8 cellular contexts compared by ENCODE assay signal in the genomic region with DNA sequence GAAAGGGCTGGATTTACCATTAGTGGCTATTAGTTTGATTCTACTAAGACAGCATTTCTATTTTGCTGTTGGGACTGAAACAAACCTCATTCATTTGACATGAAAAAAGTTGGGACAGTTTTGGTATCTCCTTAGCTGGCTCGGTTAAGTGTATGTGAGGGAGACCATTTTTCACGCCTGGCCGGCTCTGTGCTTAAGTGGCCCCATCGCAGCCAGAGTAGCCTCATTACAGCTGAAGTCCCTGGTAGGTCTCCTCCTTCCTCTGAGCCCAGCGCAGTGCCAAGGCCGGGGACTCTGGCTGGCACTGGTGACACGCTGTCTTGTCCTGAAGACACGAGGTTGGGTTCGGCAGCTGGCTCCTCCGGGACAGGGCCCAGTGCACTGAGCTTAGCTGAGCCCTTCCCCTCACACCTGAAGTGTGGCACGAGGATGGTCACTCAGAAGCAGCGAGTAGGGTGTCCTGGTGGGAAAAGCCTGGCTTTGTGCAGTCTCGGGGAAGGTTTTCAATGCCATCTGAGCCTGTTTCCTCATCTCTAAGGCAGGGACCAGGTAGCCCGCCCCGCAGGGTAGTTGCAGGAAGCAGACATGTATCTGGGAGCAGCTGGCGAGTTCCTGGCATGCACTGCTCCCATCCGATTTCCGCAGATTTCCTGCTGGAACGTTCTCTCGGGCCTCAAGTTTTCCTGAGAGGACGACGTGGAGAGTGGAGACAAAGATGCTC.
A peak's percentile ranks its signal among the peaks of the same experiment; 100 is the strongest.
DNase-seq lines count a peak whose midpoint lies in the region; ATAC-seq, FAIRE-seq and TF ChIP-seq lines count a peak whose summit lies in the region.

No MANE protein-coding gene starts in this region.

- peak; percentile 1 for ATAC-seq in GM21360 (IDR thresholded peaks at IDR 0.05; ENCODE audit: unreplicated experiment)
- ATAC-seq in GM12878, result peak; percentile 13
- ATAC-seq in left lung, result peak; percentile 15

- SMC1A ChIA-PET in GM12878 (lab: Charles Lee; ENCODE audit: uncharacterized antibody, unreplicated experiment), result interaction anchor here (0.8 to 2.2 kb wide), 16 partner anchors 11 to 396 kb away, joined by 3 to 9 read pairs (median 3); no protein-coding TSS in a partner anchor

- intact Hi-C loops in GM12878 (cut with micrococcal nuclease; ENCODE audit: unreplicated experiment) (loop anchor here (5.0 kb wide), 1 partner anchor 69 kb away; no protein-coding TSS in a partner anchor), left lung (cut with DNase I) (no loop called here), uterus (cut with DNase I; ENCODE audit: low total_unique reads) (no loop called here)

- H3K4me2 ChIP-seq in GM12878 (ENCODE audit: control insufficient read depth, insufficient read depth), result peak overlapping the region; percentile 86

- 32% methylated on average over 22 of the region's 22 CpGs for WGBS in GM12878 (ENCODE audit: insufficient coverage, insufficient replicate concordance, low lambda C conversion rate, missing lambda C conversion rate)

- H3K27ac ChIP-seq in GM12878 (ENCODE audit: control insufficient read depth, insufficient read depth), result peak overlapping the region; percentile 79
- H3K27ac ChIP-seq in left lung, result peak overlapping the region; percentile 85 to 92
- H3K27ac ChIP-seq in uterus, result peak overlapping the region; percentile 83 to 92

- no peak overlapping the region for H3K4me3 Mint-ChIP-seq in mesothelial cell of epicardium

- POLR2A ChIA-PET in GM12878 (lab: Charles Lee), result interaction anchor here (0.6 to 2.5 kb wide), 6 partner anchors 9 to 488 kb away, joined by 3 to 9 read pairs (median 4); a partner anchor contains a TSS

- peak overlapping the region; percentile 71 for H3K9ac ChIP-seq in GM12878 (ENCODE audit: control insufficient read depth, insufficient read depth, low read length)

- no peaks in the 10 kb centered on the region for H3K36me3 Mint-ChIP-seq in mesothelial cell of epicardium

- peak overlapping the region; percentile 92 for H2AFZ ChIP-seq in GM12878 (ENCODE audit: control insufficient read depth, low read depth, low read length)

- no peak for FAIRE-seq in GM12878 (lab: Jason Lieb, UNC)

- H3K27me3 ChIP-seq in GM12878 (replicated peaks in 1 of 2; ENCODE audit: control insufficient read depth in 2 of 2, insufficient read depth in 2 of 2, low read length in 1 of 2) (no peaks in the 10 kb centered on the region), left lung (no peaks in the 10 kb centered on the region), uterus (no peaks in the 10 kb centered on the region)

- peak; percentile 73 for DNase-seq in DMS53 (lab: John Stamatoyannopoulos, UW)
- no peak for DNase-seq in GM12878 (ENCODE audit: low read depth, low spot score)
- DNase-seq in left lung, result peak in 1 of 2 donors; percentile 43
- no peak for DNase-seq in uterus
- DNase-seq in mesothelial cell of epicardium (ENCODE audit: low spot score in 2 of 2, unreplicated experiment in 2 of 2), result no peak
- DNase-seq in ecto neural progenitor cell (ENCODE audit: low spot score), result no peak

- TF ChIP-seq CTCF in GM12878 (IDR thresholded peaks at IDR 0.05 in 2 of 3, conservative IDR thresholded peaks at IDR 0.05 in 1 of 3; ENCODE audit: control insufficient read depth in 2 of 3, extremely low read depth in 1 of 3, insufficient read depth in 1 of 3, low read depth in 3 of 3, low read length in 3 of 3) (no peak), left lung (IDR thresholded peaks at IDR 0.05) (no peak), uterus (IDR thresholded peaks at IDR 0.05) (no peak), mesothelial cell of epicardium (IDR thresholded peaks at IDR 0.05; ENCODE audit: unreplicated experiment) (no peak)

- TF ChIP-seq EP300 in Ishikawa (IDR thresholded peaks at IDR 0.05; ENCODE audit: borderline replicate concordance) (no peak), GM12878 (IDR thresholded peaks at IDR 0.05; ENCODE audit: borderline replicate concordance in 1 of 2, control insufficient read depth in 1 of 2, low read depth in 2 of 2, low read length in 2 of 2) (no peak)

- H3K4me1 Mint-ChIP-seq in mesothelial cell of epicardium, result peaks cover 6% of the 10 kb centered on the region

- peaks cover 21% of the 10 kb centered on the region for H3K27me3 Mint-ChIP-seq in mesothelial cell of epicardium (ENCODE audit: low read depth)

- no peak overlapping the region for H3K27ac Mint-ChIP-seq in mesothelial cell of epicardium

- H3K9me3 ChIP-seq in GM12878 (replicated peaks; ENCODE audit: control insufficient read depth, insufficient read depth, low read length), result no peaks in the 10 kb centered on the region; the same call in 1 of the 3 replicates
- H3K9me3 ChIP-seq in left lung, result no peaks in the 10 kb centered on the region
- H3K9me3 ChIP-seq in uterus, result no peaks in the 10 kb centered on the region

- H3K36me3 ChIP-seq in GM12878 (ENCODE audit: control insufficient read depth in 2 of 2, insufficient read depth in 2 of 2, low read length in 1 of 2) (no peaks in the 10 kb centered on the region), left lung (no peaks in the 10 kb centered on the region), uterus (no peaks in the 10 kb centered on the region)

- peaks cover 10% of the 10 kb centered on the region for H3K9me3 Mint-ChIP-seq in mesothelial cell of epicardium

- RAD21 ChIA-PET in GM12878 (lab: Charles Lee; ENCODE audit: unreplicated experiment), result interaction anchor here (0.5 to 2.1 kb wide), 18 partner anchors 8 to 396 kb away, joined by 3 to 17 read pairs (median 5); no protein-coding TSS in a partner anchor

- CTCF ChIA-PET in GM12878 (lab: Yijun Ruan, JAX), result interaction anchor here (0.5 to 2.7 kb wide), 29 partner anchors 8 to 709 kb away, joined by 3 to 46 read pairs (median 4); no protein-coding TSS in a partner anchor

- H3K4me3 ChIP-seq in GM12878, result peak overlapping the region; percentile 76
- peak overlapping the region; percentile 62 to 65 for H3K4me3 ChIP-seq in left lung
- H3K4me3 ChIP-seq in uterus, result peak overlapping the region; percentile 54 to 63

- H3K79me2 ChIP-seq in GM12878 (ENCODE audit: control insufficient read depth, insufficient read depth, low read length), result peaks cover 6% of the 10 kb centered on the region; the same call in 1 of the 2 replicates

- in situ Hi-C loops in GM12878 (cut with MboI), result no loop called here

- BruUV-seq in GM12878 (replicated peaks; lab: Mats Ljungman, UMichigan), result TSS peak; percentile 91

- no peak for TF ChIP-seq POLR2A in GM12878 (IDR thresholded peaks at IDR 0.05; ENCODE audit: low read depth, low read length)
- no peak for TF ChIP-seq POLR2A in uterus (IDR thresholded peaks at IDR 0.05)

- no peaks in the 10 kb centered on the region for H4K20me1 ChIP-seq in GM12878 (ENCODE audit: control insufficient read depth, insufficient read depth)

- peaks cover 17% of the 10 kb centered on the region for H3K4me1 ChIP-seq in GM12878 (ENCODE audit: control insufficient read depth, insufficient read depth, low read length)
- peaks cover 6 to 14% of the 10 kb centered on the region in 2 donors for H3K4me1 ChIP-seq in left lung
- H3K4me1 ChIP-seq in uterus, result no peaks in the 10 kb centered on the region

- no peak for TF ChIP-seq RAD21 in Ishikawa (IDR thresholded peaks at IDR 0.05; ENCODE audit: low read depth)
- no peak for TF ChIP-seq RAD21 in GM12878 (IDR thresholded peaks at IDR 0.05; ENCODE audit: insufficient read depth, low read depth, low read length)

TF ChIP-seq in Ishikawa, 13 proteins besides CTCF, POLR2A, EP300 and RAD21:
- TF ChIP-seq YY1 (IDR thresholded peaks at IDR 0.05; ENCODE audit: low read depth) (no peak), EGR1 (IDR thresholded peaks at IDR 0.05) (0 out of 2 replicates have a peak, but pooled peaks have one; percentile 4)
TF ChIP-seq in Ishikawa: peak in this region for 1.

TF ChIP-seq in GM12878, 131 proteins besides CTCF, POLR2A, EP300 and RAD21:
- TF ChIP-seq NFXL1 (IDR thresholded peaks at IDR 0.05; ENCODE audit: borderline replicate concordance), result no peak
- TF ChIP-seq ATF7 (IDR thresholded peaks at IDR 0.05; ENCODE audit: low read depth), result no peak
- peak; percentile 71; the same call in 1 of the 2 replicates for TF ChIP-seq PAX5 (IDR thresholded peaks at IDR 0.05; ENCODE audit: borderline replicate concordance, low read depth, low read length)
- no peak for TF ChIP-seq ESRRA (IDR thresholded peaks at IDR 0.05; ENCODE audit: low read length)
- TF ChIP-seq, protein P1, sequence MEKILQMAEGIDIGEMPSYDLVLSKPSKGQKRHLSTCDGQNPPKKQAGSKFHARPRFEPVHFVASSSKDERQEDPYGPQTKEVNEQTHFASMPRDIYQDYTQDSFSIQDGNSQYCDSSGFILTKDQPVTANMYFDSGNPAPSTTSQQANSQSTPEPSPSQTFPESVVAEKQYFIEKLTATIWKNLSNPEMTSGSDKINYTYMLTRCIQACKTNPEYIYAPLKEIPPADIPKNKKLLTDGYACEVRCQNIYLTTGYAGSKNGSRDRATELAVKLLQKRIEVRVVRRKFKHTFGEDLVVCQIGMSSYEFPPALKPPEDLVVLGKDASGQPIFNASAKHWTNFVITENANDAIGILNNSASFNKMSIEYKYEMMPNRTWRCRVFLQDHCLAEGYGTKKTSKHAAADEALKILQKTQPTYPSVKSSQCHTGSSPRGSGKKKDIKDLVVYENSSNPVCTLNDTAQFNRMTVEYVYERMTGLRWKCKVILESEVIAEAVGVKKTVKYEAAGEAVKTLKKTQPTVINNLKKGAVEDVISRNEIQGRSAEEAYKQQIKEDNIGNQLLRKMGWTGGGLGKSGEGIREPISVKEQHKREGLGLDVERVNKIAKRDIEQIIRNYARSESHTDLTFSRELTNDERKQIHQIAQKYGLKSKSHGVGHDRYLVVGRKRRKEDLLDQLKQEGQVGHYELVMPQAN (conservative IDR thresholded peaks at IDR 0.05), result no peak
- TF ChIP-seq RAD51 (IDR thresholded peaks at IDR 0.05), result no peak
- TF ChIP-seq SMAD5 (IDR thresholded peaks at IDR 0.05; ENCODE audit: low read depth), result no peak
